ENCODE assay signal across 14 cellular contexts in genomic region chr9:126838895-126839294, GRCh38. TPM values are rescaled to one million over a fixed set of nuclear protein-coding genes. Genes with fewer than 3 reads are reported as not detected.
DNase-seq lines count a peak whose midpoint lies in the region; ATAC-seq, FAIRE-seq and TF ChIP-seq lines count a peak whose summit lies in the region.
"Had no signal": no experiment of that assay in that cellular context is flagged by ENCODE, and none has a peak within 500 bp of the region (broad histone marks: within the 10 kb centered on the region; RNA-seq: fewer than 3 reads in every experiment).

No MANE protein-coding gene starts in this region.

- no peaks in the 10 kb centered on the region for H3K9me3 Mint-ChIP-seq in osteocyte (ENCODE audit: unreplicated experiment)
- H3K9me3 Mint-ChIP-seq: activated B cell treated with CpG ODN at 0.5 μM for 24 hours had no signal

- peaks cover 13% of the 10 kb centered on the region for H3K4me1 Mint-ChIP-seq in osteocyte (ENCODE audit: unreplicated experiment)

- H3K9me3 ChIP-seq in WERI-Rb-1 (ENCODE audit: severe bottlenecking) (no peaks in the 10 kb centered on the region), right lobe of liver (no peaks in the 10 kb centered on the region)

- WGBS in right lobe of liver (ENCODE audit: insufficient coverage, low coverage, low lambda C conversion rate, missing lambda C conversion rate), result 84% methylated on average over 6 of the region's 12 CpGs

- no peak for TF ChIP-seq CTCF in GM12865 (IDR thresholded peaks at IDR 0.05; ENCODE audit: insufficient read depth, low read depth, low read length, missing control alignments)
- no peak for TF ChIP-seq CTCF in osteocyte (IDR thresholded peaks at IDR 0.05)
- TF ChIP-seq CTCF in WERI-Rb-1 (IDR thresholded peaks at IDR 0.05; ENCODE audit: low read depth, low read length), result no peak
- no peak for TF ChIP-seq CTCF in right lobe of liver (IDR thresholded peaks at IDR 0.05)

- no peak overlapping the region for H3K27ac ChIP-seq in WERI-Rb-1
- H3K27ac ChIP-seq in right lobe of liver, result no peak overlapping the region

- no peak for FAIRE-seq in RCC 7860 (lab: Jason Lieb, UNC)

- ATAC-seq in GM18868 (IDR thresholded peaks at IDR 0.05; ENCODE audit: unreplicated experiment), result peak; percentile 58
- ATAC-seq in HG03175 (IDR thresholded peaks at IDR 0.05; ENCODE audit: unreplicated experiment), result peak; percentile 40
- no peak for ATAC-seq in right lobe of liver

- DNase-seq in GM12865 (ENCODE audit: low read depth), result peak; percentile 88
- DNase-seq in osteocyte (ENCODE audit: extremely low spot score, unreplicated experiment), result peak; percentile 68
- no peak for DNase-seq in WERI-Rb-1
- DNase-seq in RCC 7860 (ENCODE audit: low spot score), result no peak
- no peak for DNase-seq in right lobe of liver
- DNase-seq: activated B cell treated with CpG ODN at 0.5 μM for 24 hours; activated T-cell treated with anti-CD3 and anti-CD28 coated beads, Interleukin-2, amount 50 U/mL, for 1 hour; C1 segment of cervical spinal cord; dermis blood vessel endothelial cell; DMS79; NCI-H187 treated with DMSO at 0.1 percent for 48 hours; NCI-H526 treated with DMSO at 0.1 percent for 48 hours had no signal

- no peak overlapping the region for H3K4me3 Mint-ChIP-seq in osteocyte (ENCODE audit: unreplicated experiment)
- H3K4me3 Mint-ChIP-seq: activated B cell treated with CpG ODN at 0.5 μM for 24 hours had no signal

- H3K4me3 ChIP-seq in GM12865 (ENCODE audit: low read depth, low read length), result peak overlapping the region; percentile 42
- no peak overlapping the region for H3K4me3 ChIP-seq in WERI-Rb-1 (ENCODE audit: low read depth, low read length)
- H3K4me3 ChIP-seq in right lobe of liver, result no peak overlapping the region

- peaks cover 24% of the 10 kb centered on the region for H3K36me3 Mint-ChIP-seq in osteocyte (ENCODE audit: unreplicated experiment)

- H3K27ac Mint-ChIP-seq in osteocyte (ENCODE audit: unreplicated experiment), result no peak overlapping the region
- H3K27ac Mint-ChIP-seq: activated B cell treated with CpG ODN at 0.5 μM for 24 hours had no signal

- H3K27me3 ChIP-seq in WERI-Rb-1 (ENCODE audit: insufficient read depth, low read depth, severe bottlenecking), result no peaks in the 10 kb centered on the region
- H3K27me3 ChIP-seq in right lobe of liver, result no peaks in the 10 kb centered on the region

- H3K36me3 ChIP-seq in WERI-Rb-1 (peaks cover 26% of the 10 kb centered on the region), right lobe of liver (peaks cover 0 to 13% (median 4%) of the 10 kb centered on the region in 4 donors)

- intact Hi-C loops in right lobe of liver (cut with DNase I), result no loop called here

- no peak for TF ChIP-seq POLR2A in right lobe of liver (IDR thresholded peaks at IDR 0.05)

- no peaks in the 10 kb centered on the region for H3K4me1 ChIP-seq in right lobe of liver

- no peaks in the 10 kb centered on the region for H3K27me3 Mint-ChIP-seq in osteocyte (ENCODE audit: unreplicated experiment)
- H3K27me3 Mint-ChIP-seq: activated B cell treated with CpG ODN at 0.5 μM for 24 hours had no signal

RNA-seq across cellular contexts. Expression of gene ZBTB34, which starts 21.5 kb away (rescaled TPM):
- total RNA-seq in osteocyte, result 13.9 and 14.0 TPM in 2 replicates
- 1 to 10 TPM; 2.0 to 3.4 (median 2.3) TPM for total RNA-seq in right lobe of liver

RNA-seq across cellular contexts. Expression of gene ZBTB43, which starts 34.1 kb away (rescaled TPM):
- 17.1 and 20.3 TPM in 2 replicates for total RNA-seq in osteocyte
- total RNA-seq in right lobe of liver, result 10 to 100 TPM in 3 of 6 experiments, 1 to 10 TPM in 3; 4.8 to 14.5 (median 9.9) TPM

Comparison
In these comparisons a context has a peak if more than half of its experiments do, and no peak if none do; other contexts are left out.
1. DNase-seq: peak in GM12865 (single experiment) and osteocyte (single experiment); none in WERI-Rb-1 (single experiment), RCC 7860 (single experiment) and right lobe of liver (0 of 3).
2. ATAC-seq: peak in GM18868 (single experiment) and HG03175 (single experiment); none in right lobe of liver (0 of 4).